37 cellular contexts compared by ENCODE assay signal in the genomic region with DNA sequence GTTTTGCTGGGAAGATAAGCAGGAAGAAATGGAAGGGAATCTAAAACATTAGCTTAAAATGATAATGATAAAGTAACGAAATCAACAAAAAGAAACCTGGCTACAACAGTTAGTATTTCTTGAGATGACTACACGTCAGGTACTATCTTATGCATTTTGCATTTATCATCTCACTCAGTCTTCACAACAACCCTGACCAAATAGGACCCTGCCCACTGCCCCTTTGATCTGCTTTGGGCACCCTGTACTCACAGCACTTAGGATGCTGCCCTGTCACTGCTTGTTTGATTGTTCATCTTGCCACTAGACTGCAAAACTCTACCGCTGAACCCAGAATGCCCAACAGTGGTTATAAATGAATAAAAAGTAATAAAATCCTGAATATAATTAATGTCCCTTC. TPM values are rescaled to one million over a fixed set of nuclear protein-coding genes. Genes with fewer than 3 reads are reported as not detected.
"Had no signal": no experiment of that assay in that cellular context is flagged by ENCODE, and none has a peak within 500 bp of the region (broad histone marks: within the 10 kb centered on the region; RNA-seq: fewer than 3 reads in every experiment).

No MANE protein-coding gene starts in this region.

- H3K27ac ChIP-seq: adrenal gland, body of pancreas, brain microvascular endothelial cell, breast epithelium, VCaP had no signal

- DNase-seq: activated B cell treated with CpG ODN at 0.5 μM for 24 hours; activated CD4-positive, alpha-beta memory T cell treated with anti-CD3 and anti-CD28 coated beads for 36 hours; activated CD4-positive, alpha-beta T cell treated with anti-CD3 and anti-CD28 coated beads for 4 hours; activated CD4-positive, alpha-beta T cell treated with anti-CD3 and anti-CD28 coated beads, Interleukin-2, amount 10 ng/mL, durations not matched to agents 24 days and 14 days; activated CD4-positive, alpha-beta T cell treated with anti-CD3 and anti-CD28 coated beads, Interleukin-2, amount 50 U/mL, for 1 hour; activated CD4-positive, alpha-beta T cell treated with anti-CD3 and anti-CD28 coated beads, Interleukin-2, amount 50 U/mL, for 4 hours; activated CD4-positive, CD25-positive, alpha-beta regulatory T cell treated with anti-CD3 and anti-CD28 coated beads, Interleukin-2, amount 50 U/mL, for 72 hours; activated CD8-positive, alpha-beta memory T cell treated with anti-CD3 and anti-CD28 coated beads, Interleukin-2, amount 50 U/mL, for 4 hours; activated CD8-positive, alpha-beta T cell treated with anti-CD3 and anti-CD28 coated beads for 36 hours; activated effector memory CD4-positive, alpha-beta T cell treated with anti-CD3 and anti-CD28 coated beads, Interleukin-2, amount 50 U/mL, for 16 hours; activated gamma-delta T cell treated with Interleukin-2 at 50 U/mL for 16 hours; activated naive CD4-positive, alpha-beta T cell; activated naive CD4-positive, alpha-beta T cell treated with anti-CD3 and anti-CD28 coated beads for 36 hours; activated naive CD4-positive, alpha-beta T cell treated with anti-CD3 and anti-CD28 coated beads, Interleukin-2, amount 50 U/mL, for 16 hours; activated naive CD8-positive, alpha-beta T cell treated with anti-CD3 and anti-CD28 coated beads for 36 hours; activated T-cell treated with anti-CD3 and anti-CD28 coated beads for 4 hours; activated T-cell treated with anti-CD3 and anti-CD28 coated beads, Interleukin-2, amount 50 U/mL, for 1 hour; activated T-cell treated with anti-CD3 and anti-CD28 coated beads, Interleukin-2, amount 50 U/mL, for 4 hours; activated T-cell treated with anti-CD3 and anti-CD28 coated beads, Interleukin-2, amount 50 U/mL, for 72 hours; amniotic stem cell; aorta; body of pancreas; brain microvascular endothelial cell; central memory CD4-positive, alpha-beta T cell; T-helper 1 cell; T-helper 2 cell; T-helper 9 cell had no signal

- FAIRE-seq: astrocyte, TTC549 had no signal

- H3K9me3 ChIP-seq: adrenal gland, body of pancreas, breast epithelium had no signal

- H3K4me1 ChIP-seq: breast epithelium had no signal

- ATAC-seq: activated CD8-positive, alpha-beta T cell treated with anti-CD3 and anti-CD28 coated beads for 36 hours; activated naive CD4-positive, alpha-beta T cell treated with anti-CD3 and anti-CD28 coated beads, Interleukin-2, amount 50 U/mL, for 72 hours; activated T-cell treated with anti-CD3 and anti-CD28 coated beads, Interleukin-2, amount 50 U/mL, for 4 hours; activated T-cell treated with anti-CD3 and anti-CD28 coated beads, Interleukin-2, amount 50 U/mL, for 72 hours; activated T-helper 17 cell treated with anti-CD3 and anti-CD28 coated beads, Interleukin-2, amount 50 U/mL, for 72 hours; body of pancreas had no signal

- H3K27me3 ChIP-seq: adrenal gland, body of pancreas, brain microvascular endothelial cell, breast epithelium had no signal

- H3K4me3 ChIP-seq: adrenal gland, body of pancreas, breast epithelium had no signal

RNA-seq across cellular contexts. Expression of a gene that starts 45.2 kb away (rescaled TPM):
- total RNA-seq: activated B cell treated with CpG ODN at 0.5 μM for 24 hours; activated CD4-positive, alpha-beta memory T cell treated with anti-CD3 and anti-CD28 coated beads for 36 hours; activated CD4-positive, alpha-beta T cell treated with anti-CD3 and anti-CD28 coated beads, Interleukin-2, amount 10 ng/mL, durations not matched to agents 24 days and 14 days; activated CD8-positive, alpha-beta memory T cell treated with anti-CD3 and anti-CD28 coated beads for 36 hours; activated CD8-positive, alpha-beta T cell treated with anti-CD3 and anti-CD28 coated beads for 36 hours; activated naive CD4-positive, alpha-beta T cell treated with anti-CD3 and anti-CD28 coated beads for 36 hours; activated naive CD4-positive, alpha-beta T cell treated with anti-CD3 and anti-CD28 coated beads, Interleukin-2, amount 50 U/mL, for 72 hours; activated naive CD8-positive, alpha-beta T cell treated with anti-CD3 and anti-CD28 coated beads for 36 hours; activated T-cell treated with anti-CD3 and anti-CD28 coated beads, Interleukin-2, amount 50 U/mL, for 72 hours; activated T-helper 1 cell treated with anti-CD3 and anti-CD28 coated beads, Interleukin-12 subunit alpha, Interleukin-12 subunit beta, Interleukin-2, Interleukin-4 antibody, amounts not matched to agents 30 ng/mL and 10 ng/mL and 1 ng/mL, durations not matched to agents 14 hours and 24 hours and 36 hours; activated T-helper 17 cell treated with anti-CD3 and anti-CD28 coated beads, Interleukin-2, amount 50 U/mL, for 72 hours; aorta; cardiac septum had no signal
